8 cellular contexts compared by ENCODE assay signal in the genomic region with DNA sequence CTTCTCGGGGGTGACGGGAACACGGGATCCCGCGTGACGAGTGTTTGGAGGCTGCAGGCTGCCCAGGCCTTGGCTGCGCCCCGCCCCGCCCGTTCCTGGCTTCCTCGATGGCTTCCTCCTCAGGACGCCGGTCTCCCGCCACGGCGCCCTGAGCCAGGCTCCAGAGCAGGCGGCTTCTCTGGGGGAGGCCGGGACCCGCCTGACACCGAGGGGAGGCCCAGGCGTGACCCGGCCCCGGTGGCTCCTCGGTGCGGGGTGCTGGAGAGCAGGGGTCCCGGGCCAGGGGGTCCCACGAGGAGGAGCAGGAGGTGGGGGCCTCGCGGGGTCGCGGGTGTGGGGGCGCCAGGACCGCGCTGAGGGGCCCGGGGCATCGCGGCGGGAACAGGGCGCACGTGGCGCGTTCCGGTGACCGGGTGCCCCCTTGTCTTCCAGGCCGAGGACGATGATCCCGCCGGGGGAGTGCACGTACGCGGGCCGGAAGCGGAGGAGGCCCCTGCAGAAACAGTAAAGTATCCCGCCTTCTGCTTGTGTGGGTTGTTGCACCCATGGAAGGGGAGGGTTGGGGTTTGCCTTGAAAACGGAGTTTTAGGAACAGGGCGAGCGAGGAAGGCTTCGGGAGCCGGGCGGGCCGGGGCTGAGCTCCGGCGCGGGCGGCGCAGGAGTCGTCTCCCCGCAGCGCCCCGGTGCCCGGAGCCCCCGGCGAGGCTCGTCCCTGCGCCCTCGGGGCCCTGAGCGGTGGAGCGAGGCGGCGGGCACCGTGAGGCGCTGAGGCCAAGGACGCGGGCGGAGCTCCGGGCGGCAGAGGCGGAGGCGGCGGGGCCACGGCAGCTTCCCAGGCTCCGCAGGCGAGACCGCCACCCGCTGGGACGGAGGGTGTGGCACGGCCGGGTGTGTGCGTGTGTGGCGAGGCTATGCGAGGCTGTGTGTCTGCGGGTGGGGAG. TPM values are rescaled to one million over a fixed set of nuclear protein-coding genes. Genes with fewer than 3 reads are reported as not detected.
DNase-seq lines count a peak whose midpoint lies in the region; ATAC-seq, FAIRE-seq and TF ChIP-seq lines count a peak whose summit lies in the region.

No MANE protein-coding gene starts in this region.

- no peaks in the 10 kb centered on the region for H3K79me1 ChIP-seq in H1 (ENCODE audit: low read depth, low read length)

- TF ChIP-seq POLR2A in H1 (IDR thresholded peaks at IDR 0.05; ENCODE audit: control extremely low read depth in 1 of 2, low read depth in 2 of 2, low read length in 2 of 2), result no peak

- no peak for TF ChIP-seq RAD21 in H1 (IDR thresholded peaks at IDR 0.05 in 1 of 2, conservative IDR thresholded peaks at IDR 0.05 in 1 of 2; ENCODE audit: low read depth in 2 of 2, low read length in 2 of 2)

- peak overlapping the region; percentile 83 for H3K27ac Mint-ChIP-seq in activated CD4-positive, alpha-beta T cell treated with anti-CD3 and anti-CD28 coated beads for 36 hours

- H2BK120ac ChIP-seq in H1 (replicated peaks; ENCODE audit: low read depth, low read length), result no peak overlapping the region

- H3K27ac ChIP-seq in H1 (ENCODE audit: low read depth, low read length) (no peak overlapping the region), thoracic aorta (no peak overlapping the region)

- H3K4me3 ChIP-seq in H1 (ENCODE audit: extremely low read depth in 1 of 4, insufficient read depth in 2 of 4, low read depth in 3 of 4, low read length in 4 of 4) (peak overlapping the region; percentile 16 to 59 (median 31); a peak in 7 of 8 replicates), mucosa of descending colon (no peak overlapping the region), thoracic aorta (peak overlapping the region; percentile 67)

- no peak overlapping the region for H3K56ac ChIP-seq in H1 (replicated peaks; ENCODE audit: insufficient read length, low read depth, low read length)

- peak overlapping the region; percentile 42 for H4K91ac ChIP-seq in H1 (replicated peaks; ENCODE audit: insufficient read length, low read length)

- no peak overlapping the region for H2BK20ac ChIP-seq in H1 (ENCODE audit: low read length)

- H3K4me3 Mint-ChIP-seq in activated CD4-positive, alpha-beta T cell treated with anti-CD3 and anti-CD28 coated beads for 36 hours, result peak overlapping the region; percentile 69

- no peak overlapping the region for H2AK5ac ChIP-seq in H1 (ENCODE audit: low read depth, low read length)

- peak overlapping the region; percentile 48 to 77 for H3K4me2 ChIP-seq in H1 (ENCODE audit: insufficient read depth in 1 of 2, low read depth in 2 of 2, low read length in 2 of 2)

- ATAC-seq in HG03159 (IDR thresholded peaks at IDR 0.05; ENCODE audit: unreplicated experiment) (peak; percentile 62), mucosa of descending colon (peak; percentile 89), thoracic aorta (ENCODE audit: insufficient number of reproducible peaks, low FRiP score, low read depth) (no peak)
- peak; percentile 75 for ATAC-seq in activated CD4-positive, alpha-beta T cell treated with anti-CD3 and anti-CD28 coated beads for 36 hours

- intact Hi-C loops in activated CD4-positive, alpha-beta T cell treated with anti-CD3 and anti-CD28 coated beads for 36 hours (cut with DNase I, micrococcal nuclease), result no loop called here
- intact Hi-C loops in mucosa of descending colon (cut with DNase I, micrococcal nuclease), result no loop called here

- POLR2A ChIA-PET in activated CD4-positive, alpha-beta T cell treated with anti-CD3 and anti-CD28 coated beads for 36 hours (lab: Charles Lee), result interaction anchor here (0.6 to 1.0 kb wide), 3 partner anchors 11 to 306 kb away, joined by 3 to 5 read pairs (median 3); no protein-coding TSS in a partner anchor
- POLR2A ChIA-PET in H1 (lab: Charles Lee; ENCODE audit: partially characterized antibody), result interaction anchor here (1.0 to 1.1 kb wide), 3 partner anchors 21 to 24 kb away, joined by 3 to 4 read pairs (median 3); a partner anchor contains a TSS

- TF ChIP-seq CTCF in GM13976 (IDR thresholded peaks at IDR 0.05; ENCODE audit: borderline replicate concordance, control extremely low read depth, extremely low read depth, insufficient read depth, missing control alignments) (peak; percentile 18), H1 (IDR thresholded peaks at IDR 0.05; ENCODE audit: control extremely low read depth in 1 of 3, insufficient read depth in 1 of 3, low read depth in 1 of 3, low read length in 3 of 3) (no peak), mucosa of descending colon (IDR thresholded peaks at IDR 0.05) (no peak), thoracic aorta (IDR thresholded peaks at IDR 0.05) (no peak)

- CTCF ChIA-PET in activated CD4-positive, alpha-beta T cell treated with anti-CD3 and anti-CD28 coated beads for 36 hours (lab: Charles Lee), result no interaction called here
- CTCF ChIA-PET in H1 (lab: Charles Lee; ENCODE audit: partially characterized antibody), result interaction anchor here (0.8 to 1.1 kb wide), 2 partner anchors 87 to 160 kb away, joined by 3 read pairs; no protein-coding TSS in a partner anchor

- no peaks in the 10 kb centered on the region for H3K79me2 ChIP-seq in H1 (ENCODE audit: control insufficient read depth in 1 of 2, insufficient read depth in 2 of 2, low read length in 2 of 2)

- peaks cover 16% of the 10 kb centered on the region; the same call in 1 of the 2 replicates for H3K23me2 ChIP-seq in H1 (ENCODE audit: low read depth, low read length)

- no peak overlapping the region for H2BK5ac ChIP-seq in H1 (ENCODE audit: low read depth, low read length)

- H2BK12ac ChIP-seq in H1 (ENCODE audit: low read depth, low read length), result no peak overlapping the region

- TF ChIP-seq EP300 in H1 (IDR thresholded peaks at IDR 0.05; ENCODE audit: borderline replicate concordance in 1 of 2, low read depth in 2 of 2, low read length in 2 of 2), result no peak

- H3K4me1 Mint-ChIP-seq in activated CD4-positive, alpha-beta T cell treated with anti-CD3 and anti-CD28 coated beads for 36 hours, result peaks cover 28% of the 10 kb centered on the region

- H4K8ac ChIP-seq in H1 (ENCODE audit: extremely low read depth, insufficient read depth, low read length), result peak overlapping the region; percentile 65; the same call in 1 of the 2 replicates

- H3K4me1 ChIP-seq in H1 (replicated peaks in 1 of 4; ENCODE audit: control insufficient read depth in 3 of 4, insufficient read depth in 4 of 4, low read length in 3 of 4) (peaks cover 0 to 14% (median 7%) of the 10 kb centered on the region in 4 experiments; a peak in 6 of 7 replicates), mucosa of descending colon (ENCODE audit: low read depth) (peaks cover 2% of the 10 kb centered on the region), thoracic aorta (ENCODE audit: control insufficient read depth in 1 of 2, low read depth in 2 of 2) (no peaks in the 10 kb centered on the region)

- no peak overlapping the region for H4K5ac ChIP-seq in H1 (ENCODE audit: insufficient read length, low read depth, low read length)

- no peak overlapping the region for H3K4ac ChIP-seq in H1 (replicated peaks; ENCODE audit: insufficient read length, low read depth, low read length)

- H3K18ac ChIP-seq in H1 (ENCODE audit: extremely low read depth, low read length), result no peak overlapping the region; the same call in none of the 2 replicates

- H3K9me3 Mint-ChIP-seq in activated CD4-positive, alpha-beta T cell treated with anti-CD3 and anti-CD28 coated beads for 36 hours (ENCODE audit: low read depth), result no peaks in the 10 kb centered on the region

- 34% methylated on average over 67 of the region's 102 CpGs; no CpG with 5 or more reads in 1 of the 2 experiments for WGBS in H1 (ENCODE audit: extremely low coverage in 1 of 2, insufficient coverage in 1 of 2, insufficient read length in 1 of 2, insufficient replicate concordance in 2 of 2, low coverage in 1 of 2, low lambda C conversion rate in 2 of 2, missing lambda C conversion rate in 1 of 2), 2 experiments

- peaks cover 0 to 18% (median 16%) of the 10 kb centered on the region in 4 experiments; a peak in 6 of 7 replicates for H3K27me3 ChIP-seq in H1 (replicated peaks in 1 of 4; ENCODE audit: control insufficient read depth in 3 of 4, extremely low read depth in 1 of 4, insufficient read depth in 3 of 4, low read length in 3 of 4)
- H3K27me3 ChIP-seq in thoracic aorta (replicated peaks; ENCODE audit: insufficient read depth), result no peaks in the 10 kb centered on the region

- FAIRE-seq in H1 (lab: Jason Lieb, UNC), result no peak

- H3K36me3 Mint-ChIP-seq in activated CD4-positive, alpha-beta T cell treated with anti-CD3 and anti-CD28 coated beads for 36 hours (ENCODE audit: low read depth), result peaks cover 22% of the 10 kb centered on the region

- H3K14ac ChIP-seq in H1 (ENCODE audit: insufficient read length), result no peak overlapping the region

- no peak overlapping the region for H3K23ac ChIP-seq in H1 (ENCODE audit: insufficient read length)

- H3K36me3 ChIP-seq in H1 (ENCODE audit: control insufficient read depth in 2 of 4, insufficient read depth in 4 of 4, low read length in 3 of 4), result no peaks in the 10 kb centered on the region
- no peaks in the 10 kb centered on the region for H3K36me3 ChIP-seq in mucosa of descending colon (ENCODE audit: low read depth)
- H3K36me3 ChIP-seq in thoracic aorta, result no peaks in the 10 kb centered on the region

- H3K9me3 ChIP-seq in H1 (ENCODE audit: insufficient read depth in 2 of 2, low read depth in 1 of 2, low read length in 1 of 2) (no peaks in the 10 kb centered on the region; a peak in 1 of 4 replicates), mucosa of descending colon (no peaks in the 10 kb centered on the region), thoracic aorta (no peaks in the 10 kb centered on the region)

- no peak overlapping the region for H2BK15ac ChIP-seq in H1 (ENCODE audit: low read length)

- H3K9ac ChIP-seq in H1 (replicated peaks in 1 of 4; ENCODE audit: extremely low read depth in 1 of 4, low read depth in 3 of 4, low read length in 3 of 4), result peak overlapping the region in 1 of 4 experiments; percentile 9; a peak in 2 of 7 replicates

- peak overlapping the region; percentile 81; the same call in 1 of the 2 replicates for H2AFZ ChIP-seq in H1 (ENCODE audit: low read length)

- DNase-seq in GM13976 (ENCODE audit: low spot score), result peak; percentile 77
- DNase-seq in activated CD4-positive, alpha-beta T cell treated with anti-CD3 and anti-CD28 coated beads for 36 hours, result peak; percentile 74
- DNase-seq in H1 (ENCODE audit: low read depth in 1 of 2, low spot score in 2 of 2), result peak in 1 of 2 experiments; percentile 62
- peak in 2 of 3 donors; percentile 68 to 82 for DNase-seq in mucosa of descending colon
- DNase-seq in thoracic aorta (ENCODE audit: low spot score), result no peak
- DNase-seq in NCI-H524 treated with DMSO at 0.1 percent for 48 hours (lab: John Stamatoyannopoulos, UW), result no peak
- no peak for DNase-seq in RPMI8226

- H4K20me1 ChIP-seq in H1 (replicated peaks in 1 of 2; ENCODE audit: control insufficient read depth in 1 of 2, insufficient read depth in 2 of 2, low read length in 2 of 2), result peaks cover 0 to 3% of the 10 kb centered on the region in 2 experiments

- peaks cover 11% of the 10 kb centered on the region for H3K27me3 Mint-ChIP-seq in activated CD4-positive, alpha-beta T cell treated with anti-CD3 and anti-CD28 coated beads for 36 hours

- in situ Hi-C loops in GM13976 (cut with MboI; ENCODE audit: low sequenced_read_pairs, unreplicated experiment), result no loop called here

RNA-seq across cellular contexts. Expression of a gene that starts 22.2 kb away (rescaled TPM):
- total RNA-seq in activated CD4-positive, alpha-beta T cell treated with anti-CD3 and anti-CD28 coated beads for 36 hours, result 10 to 100 TPM; 15.1 to 20.5 TPM
- 0.80 and 1.4 TPM in 2 replicates for total RNA-seq in H1 (2021; fragmentation: NEBNext Ultra II Directional; extraction: Animal tissue kit (Norgen Biotek cat#: 25700))
- polyA plus RNA-seq in H1 (2011; rRNA removed), result 0.41 and 0.97 TPM in 2 replicates
- 0.72 TPM for polyA plus RNA-seq in H1 (2011; cell fraction: cytosol; rRNA removed)
- polyA plus RNA-seq in H1 (2011; cell fraction: nucleus; rRNA removed), result 3.3 TPM
- polyA plus RNA-seq in H1 (2012, experiment 1 of 2), result 0.36 to 0.64 TPM (median 0.48 TPM) in 4 replicates
- 0.49 TPM for polyA plus RNA-seq in H1 (2012, experiment 2 of 2)
- 0.28 TPM for polyA plus RNA-seq in H1 (2013, experiment 1 of 2)
- 0.15 TPM for polyA plus RNA-seq in H1 (2013, experiment 2 of 2)
- 0.49 and 0.50 TPM in 2 replicates for polyA minus RNA-seq in H1 (2011; rRNA and poly(A)+ RNA removed)
- 0.66 TPM for polyA minus RNA-seq in H1 (2011; cell fraction: cytosol; rRNA and poly(A)+ RNA removed)
- 1.5 TPM for polyA minus RNA-seq in H1 (2011; cell fraction: nucleus; rRNA and poly(A)+ RNA removed)
- 1 to 10 TPM; 2.0 to 3.2 (median 2.3) TPM for total RNA-seq in mucosa of descending colon
- total RNA-seq in thoracic aorta, result 1 to 10 TPM in 1 of 2 donors, under 1 TPM in 1; 0.85 to 3.1 TPM

Comparison
In these comparisons a context has a peak if more than half of its experiments do, and no peak if none do; other contexts are left out.
1. DNase-seq: peak in GM13976 (single experiment), activated CD4-positive, alpha-beta T cell treated with anti-CD3 and anti-CD28 coated beads for 36 hours (single experiment) and mucosa of descending colon (2 of 3); none in thoracic aorta (single experiment), NCI-H524 treated with DMSO at 0.1 percent for 48 hours (single experiment) and RPMI8226 (single experiment).